14 cellular contexts compared by ENCODE assay signal in the genomic region with DNA sequence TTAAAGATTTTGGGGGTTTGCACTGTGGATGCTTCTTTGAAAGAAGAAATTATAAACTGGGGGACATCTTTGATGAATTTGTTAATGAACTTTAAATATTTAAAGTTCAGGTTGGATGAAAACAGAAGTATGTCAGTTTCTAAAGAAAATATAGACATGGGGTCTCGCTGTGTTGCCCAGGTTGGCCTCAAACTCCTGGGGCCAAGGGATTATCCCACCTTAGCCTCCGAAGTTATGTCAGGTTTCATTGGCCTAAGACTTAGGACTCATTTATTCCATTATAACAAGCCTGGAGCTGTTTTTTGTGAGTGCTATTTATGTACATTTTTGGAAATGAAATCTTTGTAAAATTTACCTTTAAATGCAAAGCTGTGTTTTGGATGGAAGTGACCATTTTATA. TPM values are rescaled to one million over a fixed set of nuclear protein-coding genes. Genes with fewer than 3 reads are reported as not detected.
DNase-seq lines count a peak whose midpoint lies in the region; ATAC-seq and TF ChIP-seq lines count a peak whose summit lies in the region.
"Had no signal": no experiment of that assay in that cellular context is flagged by ENCODE, and none has a peak within 500 bp of the region (broad histone marks: within the 10 kb centered on the region; RNA-seq: fewer than 3 reads in every experiment).

No MANE protein-coding gene starts in this region.

- H3K27ac ChIP-seq in OCI-LY3 (ENCODE audit: low read length) (no peak overlapping the region), SJCRH30 (no peak overlapping the region)

- H3K27ac Mint-ChIP-seq in activated T-cell treated with anti-CD3 and anti-CD28 coated beads, Interleukin-2, amount 50 U/mL, for 72 hours: peak overlapping the region; percentile 99

- H3K79me2 ChIP-seq in OCI-LY3 (ENCODE audit: low read length): peaks cover 72% of the 10 kb centered on the region

- H3K4me1 ChIP-seq in OCI-LY3 (ENCODE audit: low read length) (peaks cover 16% of the 10 kb centered on the region), SJCRH30 (peaks cover 45% of the 10 kb centered on the region)

- peaks cover 5 to 11% of the 10 kb centered on the region in 2 donors for H3K36me3 Mint-ChIP-seq in activated T-cell treated with anti-CD3 and anti-CD28 coated beads, Interleukin-2, amount 50 U/mL, for 72 hours (ENCODE audit: insufficient read depth in 2 of 2)

- H3K9ac ChIP-seq in OCI-LY3 (ENCODE audit: low read length): no peak overlapping the region

- peaks cover 30% of the 10 kb centered on the region for H3K4me1 Mint-ChIP-seq in activated T-cell treated with anti-CD3 and anti-CD28 coated beads, Interleukin-2, amount 50 U/mL, for 72 hours (ENCODE audit: low read depth)

- peaks cover 49% of the 10 kb centered on the region for H4K20me1 ChIP-seq in OCI-LY3 (ENCODE audit: insufficient read depth, low read length)

- H3K4me3 ChIP-seq in OCI-LY3 (ENCODE audit: low read length): no peak overlapping the region
- peak overlapping the region; percentile 88 for H3K4me3 ChIP-seq in choroid plexus epithelial cell (ENCODE audit: low read depth, low read length)
- H3K4me3 ChIP-seq in skeletal muscle cell (ENCODE audit: low read depth, low read length): peak overlapping the region; percentile 1
- H3K4me3 ChIP-seq in SJCRH30: no peak overlapping the region

- DNase-seq in activated T-cell treated with anti-CD3 and anti-CD28 coated beads, Interleukin-2, amount 50 U/mL, for 72 hours: no peak
- DNase-seq in activated T-cell treated with anti-CD3 and anti-CD28 coated beads, Interleukin-2, amount 50 U/mL, for 48 hours: no peak
- DNase-seq in choroid plexus epithelial cell (ENCODE audit: low read depth) (no peak), skeletal muscle cell (ENCODE audit: low read depth) (no peak), GDM1 (lab: John Stamatoyannopoulos, UW) (no peak), SJCRH30 (no peak), GM13976 (ENCODE audit: low spot score) (no peak)
- DNase-seq: activated CD8-positive, alpha-beta memory T cell treated with anti-CD3 and anti-CD28 coated beads, Interleukin-2, amount 50 U/mL, for 4 hours; AML-193; central memory CD4-positive, alpha-beta T cell; islet precursor cell; Karpas-422; OCI-M1 had no signal

- TF ChIP-seq CTCF in OCI-LY3 (IDR thresholded peaks at IDR 0.05; ENCODE audit: low read depth, low read length): no peak
- TF ChIP-seq CTCF in choroid plexus epithelial cell (conservative IDR thresholded peaks at IDR 0.05; ENCODE audit: low read depth, low read length): no peak
- TF ChIP-seq CTCF in GM13976 (IDR thresholded peaks at IDR 0.05; ENCODE audit: borderline replicate concordance, control extremely low read depth, extremely low read depth, insufficient read depth, missing control alignments): no peak

- peak overlapping the region; percentile 90 to 98 for H3K4me3 Mint-ChIP-seq in activated T-cell treated with anti-CD3 and anti-CD28 coated beads, Interleukin-2, amount 50 U/mL, for 72 hours

- H3K4me2 ChIP-seq in OCI-LY3 (ENCODE audit: low read length): peak overlapping the region; percentile 86

- no peaks in the 10 kb centered on the region for H3K27me3 Mint-ChIP-seq in activated T-cell treated with anti-CD3 and anti-CD28 coated beads, Interleukin-2, amount 50 U/mL, for 72 hours (ENCODE audit: low read depth)

- H3K27me3 ChIP-seq in OCI-LY3 (ENCODE audit: low read depth, low read length) (no peaks in the 10 kb centered on the region), SJCRH30 (no peaks in the 10 kb centered on the region)

- in situ Hi-C loops in GM13976 (cut with MboI; ENCODE audit: low sequenced_read_pairs, unreplicated experiment): no loop called here

- H3K36me3 ChIP-seq in OCI-LY3 (replicated peaks; ENCODE audit: low read depth, low read length): peaks cover 21% of the 10 kb centered on the region
- H3K36me3 ChIP-seq in SJCRH30: peaks cover 5% of the 10 kb centered on the region; the same call in 1 of the 2 replicates

- no peaks in the 10 kb centered on the region for H3K9me3 ChIP-seq in OCI-LY3 (ENCODE audit: insufficient read depth, low read length)
- H3K9me3 ChIP-seq in SJCRH30 (replicated peaks): 0 out of 2 replicates have a peak, but pooled peaks cover 3% of the 10 kb centered on the region

- no peaks in the 10 kb centered on the region for H3K9me3 Mint-ChIP-seq in activated T-cell treated with anti-CD3 and anti-CD28 coated beads, Interleukin-2, amount 50 U/mL, for 72 hours

- no peak overlapping the region for H2AFZ ChIP-seq in OCI-LY3 (ENCODE audit: low read depth, low read length)

- no peak for ATAC-seq in activated T-cell treated with anti-CD3 and anti-CD28 coated beads, Interleukin-2, amount 50 U/mL, for 72 hours (replicated peaks in 1 of 2)

RNA-seq across cellular contexts. Expression of a gene that starts 2.5 kb away (rescaled TPM):
- 10 to 100 TPM; 42.8 to 61.3 TPM for total RNA-seq in activated T-cell treated with anti-CD3 and anti-CD28 coated beads, Interleukin-2, amount 50 U/mL, for 72 hours
- total RNA-seq in SJCRH30 (2014; rRNA removed; shearing (Covaris generic)): 130 and 137 TPM in 2 replicates

Comparison
In these comparisons a context has a peak if more than half of its experiments do, and no peak if none do; other contexts are left out.
1. H3K4me3 ChIP-seq: peak in choroid plexus epithelial cell (single experiment) and skeletal muscle cell (single experiment); none in OCI-LY3 (single experiment) and SJCRH30 (single experiment).